1 cellular context compared by ENCODE assay signal in genomic region chr10:73246783-73247508, GRCh38.
TF ChIP-seq lines count a peak whose summit lies in the region.

Gene DNAJC9, minus strand, starts transcription at chr10:73247255. Its CDS starts 66 bp downstream, at chr10:73247189.

TF ChIP-seq in SK-N-SH, 30 proteins besides CTCF, POLR2A, EP300 and RAD21 (continued from another document):
- TF ChIP-seq GATA2 (CRISPR knock-in tag; IDR thresholded peaks at IDR 0.05) (no peak), TCF12 (IDR thresholded peaks at IDR 0.05) (0 out of 2 replicates have a peak, but pooled peaks have one; percentile 15), FOSL2 (IDR thresholded peaks at IDR 0.05; ENCODE audit: borderline replicate concordance, low read depth) (no peak), RXRA (IDR thresholded peaks at IDR 0.05; ENCODE audit: borderline replicate concordance, low read depth) (no peak), FOXM1 (IDR thresholded peaks at IDR 0.05; ENCODE audit: low read depth) (0 out of 2 replicates have a peak, but pooled peaks have one; percentile 30), NFIC (IDR thresholded peaks at IDR 0.05; ENCODE audit: borderline replicate concordance) (no peak), RFX5 (IDR thresholded peaks at IDR 0.05; ENCODE audit: low read length) (no peak), GABPA (IDR thresholded peaks at IDR 0.05; ENCODE audit: low read depth) (peak; percentile 58), RCOR1 (IDR thresholded peaks at IDR 0.05; ENCODE audit: low read length) (no peak), SIN3A (IDR thresholded peaks at IDR 0.05; ENCODE audit: borderline replicate concordance, low read depth, low read length) (peak; percentile 70; the same call in 1 of the 2 replicates), IRF3 (IDR thresholded peaks at IDR 0.05; ENCODE audit: low read depth, low read length) (no peak), MAX (IDR thresholded peaks at IDR 0.05; ENCODE audit: low read depth) (peak; percentile 95), MEF2A (IDR thresholded peaks at IDR 0.05; ENCODE audit: borderline replicate concordance, low read depth) (no peak; the same call in 1 of the 2 replicates), ZBTB33 (IDR thresholded peaks at IDR 0.05; ENCODE audit: borderline replicate concordance, low read depth) (no peak; the same call in 1 of the 2 replicates), TEAD4 (IDR thresholded peaks at IDR 0.05; ENCODE audit: borderline replicate concordance, insufficient read depth) (0 out of 2 replicates have a peak, but pooled peaks have one; percentile 32), NRF1 (IDR thresholded peaks at IDR 0.05; ENCODE audit: low read depth, low read length) (peak; percentile 67), ELF1 (IDR thresholded peaks at IDR 0.05) (no peak; the same call in 1 of the 2 replicates), PBX3 (IDR thresholded peaks at IDR 0.05) (peak; percentile 21; the same call in 1 of the 2 replicates), EZH2phosphoT487 (IDR thresholded peaks at IDR 0.05; ENCODE audit: borderline replicate concordance, low read depth) (no peak)
